1 cellular context compared by ENCODE assay signal in the genomic region with DNA sequence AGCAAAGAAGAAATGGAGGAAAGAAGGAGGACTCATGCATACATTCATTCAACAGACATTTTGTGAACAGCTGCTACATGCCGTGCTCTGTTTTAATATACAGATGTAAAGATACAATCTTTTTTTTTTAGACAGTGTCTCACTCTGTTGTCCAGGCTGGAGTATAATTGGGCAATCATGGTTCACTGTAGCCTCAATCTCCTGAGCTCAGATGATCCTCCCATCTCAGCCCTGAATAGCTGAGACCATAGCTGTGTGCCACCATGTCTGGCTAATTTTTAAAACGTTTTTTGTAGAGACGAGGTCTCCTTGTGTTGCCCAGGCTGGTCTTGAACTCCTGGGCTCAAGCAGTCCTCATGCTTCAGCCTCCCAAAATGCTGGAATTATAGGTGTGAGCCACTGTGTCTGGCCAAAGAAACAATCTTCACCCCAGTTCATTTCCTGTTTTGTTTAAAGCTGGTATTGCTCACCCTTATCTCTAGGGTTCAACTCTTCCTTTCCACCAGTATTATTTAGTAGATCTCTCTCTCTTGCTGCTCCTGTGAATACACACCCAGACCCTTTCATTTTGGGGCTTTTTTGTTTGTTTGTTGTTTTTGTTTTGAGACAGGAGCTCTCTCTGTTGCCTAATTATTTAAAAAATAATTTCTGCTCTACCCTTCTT.
TF ChIP-seq lines count a peak whose summit lies in the region.

No MANE protein-coding gene starts in this region.

TF ChIP-seq in IMR-90, 13 proteins besides CTCF, POLR2A, EP300 and RAD21:
- TF ChIP-seq RCOR1 (IDR thresholded peaks at IDR 0.05; ENCODE audit: insufficient replicate concordance, low read length) = no peak
- 0 out of 2 replicates have a peak, but pooled peaks have one; percentile 1 for TF ChIP-seq CEBPB (IDR thresholded peaks at IDR 0.05; ENCODE audit: low read depth, low read length)
